Comparison of ENCODE assay signal across 9 cellular contexts in genomic region chr3:149442845-149443544, GRCh38. TPM values are rescaled to one million over a fixed set of nuclear protein-coding genes. Genes with fewer than 3 reads are reported as not detected.
DNase-seq lines count a peak whose midpoint lies in the region; ATAC-seq and TF ChIP-seq lines count a peak whose summit lies in the region.
"Had no signal": no experiment of that assay in that cellular context is flagged by ENCODE, and none has a peak within 500 bp of the region (broad histone marks: within the 10 kb centered on the region; RNA-seq: fewer than 3 reads in every experiment).

No MANE protein-coding gene starts in this region.

- intact Hi-C loops in psoas muscle (cut with DNase I), result no loop called here

- TF ChIP-seq CTCF in psoas muscle (IDR thresholded peaks at IDR 0.05), result no peak

- DNase-seq in GM04503 (ENCODE audit: low read depth) (peak; percentile 63), NCI-H69 (lab: John Stamatoyannopoulos, UW) (peak; percentile 54), dedifferentiated amniotic fluid mesenchymal stem cell (ENCODE audit: extremely low spot score) (peak; percentile 54), psoas muscle (no peak), activated gamma-delta T cell (lab: John Stamatoyannopoulos, UW) (no peak)
- DNase-seq: effector CD8-positive, alpha-beta T cell had no signal

- H3K36me3 ChIP-seq in psoas muscle (ENCODE audit: insufficient read depth in 1 of 2, low read depth in 1 of 2), result no peaks in the 10 kb centered on the region

- ATAC-seq in psoas muscle, result peak; percentile 49 to 75 (median 72)
- no peak for ATAC-seq in GM21737 (IDR thresholded peaks at IDR 0.05; ENCODE audit: unreplicated experiment)
- no peak for ATAC-seq in GM21786 (IDR thresholded peaks at IDR 0.05; ENCODE audit: unreplicated experiment)

- H3K27ac ChIP-seq in psoas muscle, result peak overlapping the region; percentile 46

- 59 to 62% (median 60%) methylated on average over 4 of the region's 4 CpGs for WGBS in psoas muscle, 3 donors

- H3K9me3 ChIP-seq in psoas muscle, result no peaks in the 10 kb centered on the region

- no peak overlapping the region for H3K4me3 ChIP-seq in psoas muscle
- H3K4me3 ChIP-seq: lung had no signal

- H3K27me3 ChIP-seq in psoas muscle (ENCODE audit: insufficient read depth in 3 of 3, low read length in 2 of 3), result no peaks in the 10 kb centered on the region

- H3K4me1 ChIP-seq in psoas muscle, result peaks cover 13% of the 10 kb centered on the region

RNA-seq across cellular contexts. Expression of gene TM4SF4, which starts 31.5 kb away (rescaled TPM):
- under 1 TPM in 1 of 4 donors, not detected in 3; 0.13 TPM for total RNA-seq in psoas muscle
- under 1 TPM in 2 of 3 donors, not detected in 1; 0.07 to 0.66 TPM for polyA plus RNA-seq in psoas muscle

Comparison
In these comparisons a context has a peak if more than half of its experiments do, and no peak if none do; other contexts are left out.
1. DNase-seq: peak in GM04503 (single experiment), NCI-H69 (single experiment) and dedifferentiated amniotic fluid mesenchymal stem cell (single experiment); none in psoas muscle (0 of 2) and activated gamma-delta T cell (single experiment).
2. ATAC-seq: peak in psoas muscle (4 of 4); none in GM21737 (single experiment) and GM21786 (single experiment).